ENCODE assay signal across 19 cellular contexts in the genomic region with DNA sequence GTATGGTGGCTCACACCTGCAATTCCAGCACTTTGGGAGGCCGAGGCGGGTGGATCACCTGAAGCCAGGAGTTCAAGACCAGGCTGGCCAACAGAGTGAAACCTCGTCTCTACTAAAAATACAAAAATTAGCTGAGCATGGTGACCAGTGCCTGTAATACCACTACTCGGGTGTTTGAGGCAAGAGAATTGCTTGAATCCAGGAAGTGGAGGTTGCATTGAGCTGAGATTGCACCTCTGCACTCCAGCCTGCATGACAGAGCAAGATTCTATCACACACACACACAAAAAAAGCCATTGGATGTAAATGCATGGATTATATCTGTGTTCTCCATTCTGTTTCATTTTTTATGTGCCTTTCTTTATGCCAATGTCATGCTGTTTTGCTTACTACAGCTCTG. TPM values are rescaled to one million over a fixed set of nuclear protein-coding genes. Genes with fewer than 3 reads are reported as not detected.
"Had no signal": no experiment of that assay in that cellular context is flagged by ENCODE, and none has a peak within 500 bp of the region (broad histone marks: within the 10 kb centered on the region; RNA-seq: fewer than 3 reads in every experiment).

No MANE protein-coding gene starts in this region.

RNA-seq across cellular contexts. Expression of gene KIR2DS4, which starts 8.1 kb away (rescaled TPM):
- total RNA-seq: chondrocyte, colonic mucosa, dermis microvascular lymphatic vessel endothelial cell, endodermal cell, esophagus mucosa, esophagus squamous epithelium, gastrocnemius medialis, glomerular endothelial cell, kidney epithelial cell, left cardiac atrium, left ventricle myocardium superior, lower leg skin, lung microvascular endothelial cell, mesenteric fat pad, mesothelial cell of epicardium, mucosa of descending colon had no signal
- polyA plus RNA-seq: heart right ventricle, keratinocyte had no signal

RNA-seq across cellular contexts. Expression of gene KIR3DL1, which starts 8.1 kb away (rescaled TPM):
- total RNA-seq: chondrocyte, colonic mucosa, dermis microvascular lymphatic vessel endothelial cell, endodermal cell, esophagus mucosa, esophagus squamous epithelium, glomerular endothelial cell, kidney epithelial cell, left cardiac atrium, left ventricle myocardium superior, lower leg skin, lung microvascular endothelial cell, mesenteric fat pad, mesothelial cell of epicardium, mucosa of descending colon had no signal
- polyA plus RNA-seq: heart right ventricle, keratinocyte had no signal

RNA-seq across cellular contexts. Expression of gene KIR2DL4, which starts 21.0 kb away (rescaled TPM):
- total RNA-seq: chondrocyte, colonic mucosa, dermis microvascular lymphatic vessel endothelial cell, endodermal cell, esophagus mucosa, esophagus squamous epithelium, gastrocnemius medialis, kidney epithelial cell, left cardiac atrium, left ventricle myocardium superior, lower leg skin, lung microvascular endothelial cell, mesothelial cell of epicardium had no signal
- polyA plus RNA-seq: keratinocyte had no signal

RNA-seq across cellular contexts. Expression of gene KIR3DL2, which starts 25.8 kb away (rescaled TPM):
- total RNA-seq: chondrocyte, colonic mucosa, dermis microvascular lymphatic vessel endothelial cell, endodermal cell, esophagus mucosa, esophagus squamous epithelium, gastrocnemius medialis, glomerular endothelial cell, kidney epithelial cell, left cardiac atrium, left ventricle myocardium superior, lower lobe of right lung, lung microvascular endothelial cell, mesenteric fat pad, mesothelial cell of epicardium had no signal
- polyA plus RNA-seq: heart right ventricle, keratinocyte had no signal

RNA-seq across cellular contexts. Expression of gene FCAR, which starts 49.6 kb away (rescaled TPM):
- total RNA-seq: chondrocyte, dermis microvascular lymphatic vessel endothelial cell, endodermal cell, glomerular endothelial cell, kidney epithelial cell, lung microvascular endothelial cell, mesothelial cell of epicardium had no signal
- polyA plus RNA-seq: keratinocyte had no signal
